In the genomic region with DNA sequence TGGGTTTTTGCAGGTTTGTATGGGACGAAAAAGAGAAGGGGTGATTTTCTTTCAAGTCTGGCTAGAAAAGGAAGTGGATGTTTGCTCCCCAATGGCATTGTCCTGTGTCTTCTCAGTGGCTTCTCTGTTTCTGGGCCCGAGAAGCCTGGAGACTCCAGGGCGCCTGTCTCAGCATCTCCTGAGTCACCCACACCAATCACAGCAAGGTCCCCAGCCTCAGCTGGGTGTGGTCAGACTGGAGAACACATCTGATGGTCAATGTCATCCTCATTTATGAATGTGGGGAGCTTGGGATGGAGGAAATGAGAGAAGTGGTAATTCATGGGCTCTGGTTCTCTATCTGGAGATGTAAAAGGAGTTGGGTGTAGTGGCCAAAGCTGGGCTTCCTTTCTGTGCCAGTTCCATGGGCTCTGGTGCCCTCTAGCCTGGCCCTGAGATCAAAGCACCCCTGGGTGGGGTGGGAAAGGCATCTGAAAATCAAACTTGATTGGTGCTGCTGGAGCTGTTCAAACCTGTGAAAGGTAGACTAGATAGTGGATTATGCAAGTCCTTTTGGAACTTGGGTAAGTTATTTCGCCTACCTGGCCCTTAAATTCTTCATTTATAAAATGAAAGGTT, we compare ENCODE assay signal across 8 cellular contexts. TPM values are rescaled to one million over a fixed set of nuclear protein-coding genes. Genes with fewer than 3 reads are reported as not detected.
DNase-seq lines count a peak whose midpoint lies in the region; ATAC-seq and TF ChIP-seq lines count a peak whose summit lies in the region.

No MANE protein-coding gene starts in this region.

- H3K4me3 Mint-ChIP-seq in naive B cell, result peak overlapping the region in 1 of 8 donors; percentile 9

- H3K27ac ChIP-seq in brain microvascular endothelial cell, result no peak overlapping the region

- H3K36me3 ChIP-seq in MG63 (no peaks in the 10 kb centered on the region), brain microvascular endothelial cell (replicated peaks) (no peaks in the 10 kb centered on the region)

- in situ Hi-C loops in brain microvascular endothelial cell (cut with HindIII; ENCODE audit: low pct_ligation_motif_present, low sequenced_read_pairs), result no loop called here

- DNase-seq in EH (ENCODE audit: low read depth), result peak; percentile 66
- peak; percentile 48 for DNase-seq in MG63
- no peak for DNase-seq in brain microvascular endothelial cell
- peak; percentile 35 for DNase-seq in naive B cell
- DNase-seq in DMS79 (lab: John Stamatoyannopoulos, UW), result no peak
- no peak for DNase-seq in DMS114 treated with DMSO at 0.1 percent for 48 hours (lab: John Stamatoyannopoulos, UW; ENCODE audit: unreplicated experiment)

- peak; percentile 55 for TF ChIP-seq CTCF in brain microvascular endothelial cell (IDR thresholded peaks at IDR 0.05; ENCODE audit: low read depth, low read length, missing control alignments)

- H3K9me3 ChIP-seq in MG63, result no peaks in the 10 kb centered on the region

- ATAC-seq in naive B cell (ENCODE audit: low read depth in 2 of 2) (peak; percentile 78 to 84), GM18907 (IDR thresholded peaks at IDR 0.05; ENCODE audit: unreplicated experiment) (no peak), HG03565 (IDR thresholded peaks at IDR 0.05; ENCODE audit: unreplicated experiment) (no peak)

- peaks cover 8 to 16% (median 14%) of the 10 kb centered on the region in 3 donors for H3K4me1 Mint-ChIP-seq in naive B cell

- peaks cover 5 to 8% (median 5%) of the 10 kb centered on the region in 3 donors for H3K27me3 Mint-ChIP-seq in naive B cell

- H3K27me3 ChIP-seq in MG63 (no peaks in the 10 kb centered on the region), brain microvascular endothelial cell (replicated peaks) (no peaks in the 10 kb centered on the region)

- H3K27ac Mint-ChIP-seq in naive B cell, result peak overlapping the region in 1 of 6 donors; percentile 81

- H3K4me3 ChIP-seq in MG63 (no peak overlapping the region), brain microvascular endothelial cell (ENCODE audit: low read depth, low read length) (no peak overlapping the region)

- H3K36me3 Mint-ChIP-seq in naive B cell, result no peaks in the 10 kb centered on the region

- H3K9me3 Mint-ChIP-seq in naive B cell, result no peaks in the 10 kb centered on the region

RNA-seq across cellular contexts. Expression of gene RASL11A, which starts 13.4 kb away (rescaled TPM):
- total RNA-seq in MG63 (2014; rRNA removed; shearing (Covaris generic); ENCODE audit: low replicate concordance), result 19.9 and 25.8 TPM in 2 replicates
- 10 to 100 TPM in 2 of 6 donors, 1 to 10 TPM in 3, not detected in 1; 1.2 to 15.9 (median 9.5) TPM for polyA plus RNA-seq in naive B cell (ENCODE audit: low read depth in 6 of 6)

RNA-seq across cellular contexts. Expression of gene RPL21, which starts 32.7 kb away (rescaled TPM):
- total RNA-seq in MG63 (2014; rRNA removed; shearing (Covaris generic); ENCODE audit: low replicate concordance), result 1,701 and 2,215 TPM in 2 replicates
- polyA plus RNA-seq in naive B cell (ENCODE audit: low read depth in 6 of 6), result 1,000 to 10,000 TPM; 5,049 to 7,554 (median 6,763) TPM

Comparison
In these comparisons a context has a peak if more than half of its experiments do, and no peak if none do; other contexts are left out.
1. DNase-seq: peak in EH (single experiment), MG63 (single experiment) and naive B cell (single experiment); none in brain microvascular endothelial cell (single experiment), DMS79 (single experiment) and DMS114 treated with DMSO at 0.1 percent for 48 hours (single experiment).
2. ATAC-seq: peak in naive B cell (2 of 2); none in GM18907 (single experiment) and HG03565 (single experiment).